11 cellular contexts compared by ENCODE assay signal in genomic region chr15:55685292-55685691, GRCh38. TPM values are rescaled to one million over a fixed set of nuclear protein-coding genes. Genes with fewer than 3 reads are reported as not detected.
DNase-seq lines count a peak whose midpoint lies in the region; ATAC-seq and TF ChIP-seq lines count a peak whose summit lies in the region.
"Had no signal": no experiment of that assay in that cellular context is flagged by ENCODE, and none has a peak within 500 bp of the region (broad histone marks: within the 10 kb centered on the region; RNA-seq: fewer than 3 reads in every experiment).

No MANE protein-coding gene starts in this region.

- H3K9me3 ChIP-seq in OCI-LY7 (ENCODE audit: low read length) = no peaks in the 10 kb centered on the region
- H3K9me3 ChIP-seq in mucosa of descending colon = no peaks in the 10 kb centered on the region
- H3K9me3 ChIP-seq: BLaER1 had no signal

- no peak overlapping the region for H3K4me3 Mint-ChIP-seq in activated T-cell treated with anti-CD3 and anti-CD28 coated beads, Interleukin-2, amount 50 U/mL, for 24 hours

- CTCF ChIA-PET in OCI-LY7 (lab: Charles Lee; ENCODE audit: unreplicated experiment) = no interaction called here

- H3K27me3 Mint-ChIP-seq in activated T-cell treated with anti-CD3 and anti-CD28 coated beads, Interleukin-2, amount 50 U/mL, for 24 hours = no peaks in the 10 kb centered on the region

- no peak overlapping the region for H3K27ac ChIP-seq in OCI-LY7 (ENCODE audit: low read depth, low read length, poor library complexity, severe bottlenecking)
- H3K27ac ChIP-seq: BLaER1, cardiac muscle cell had no signal

- TF ChIP-seq CTCF in OCI-LY7 (conservative IDR thresholded peaks at IDR 0.05; ENCODE audit: low read length) (no peak), mucosa of descending colon (IDR thresholded peaks at IDR 0.05) (no peak)

- H4K20me1 ChIP-seq in OCI-LY7 (ENCODE audit: insufficient read depth, low read length) = no peaks in the 10 kb centered on the region
- H4K20me1 ChIP-seq: BLaER1 had no signal

- H3K4me3 ChIP-seq in OCI-LY7 (ENCODE audit: low read depth, low read length, poor library complexity, severe bottlenecking) (no peak overlapping the region), mucosa of descending colon (no peak overlapping the region)
- H3K4me3 ChIP-seq: BLaER1, cardiac muscle cell had no signal

- no peak overlapping the region for H2AFZ ChIP-seq in OCI-LY7 (ENCODE audit: low read length)

- H3K36me3 Mint-ChIP-seq in activated T-cell treated with anti-CD3 and anti-CD28 coated beads, Interleukin-2, amount 50 U/mL, for 24 hours (ENCODE audit: low read depth) = no peaks in the 10 kb centered on the region

- peaks cover 8% of the 10 kb centered on the region for H3K4me1 ChIP-seq in OCI-LY7 (ENCODE audit: insufficient read depth, low read length, poor library complexity, severe bottlenecking)
- no peaks in the 10 kb centered on the region for H3K4me1 ChIP-seq in mucosa of descending colon (ENCODE audit: low read depth)
- H3K4me1 ChIP-seq: BLaER1 had no signal

- DNase-seq in AML-193 (lab: John Stamatoyannopoulos, UW) (peak; percentile 34 to 55), OCI-LY7 (ENCODE audit: low spot score) (peak; percentile 1), mucosa of descending colon (no peak), DMS79 treated with DMSO at 0.1 percent for 48 hours (lab: John Stamatoyannopoulos, UW) (no peak), NCI-H748 treated with DMSO at 0.1 percent for 48 hours (lab: John Stamatoyannopoulos, UW) (no peak)
- DNase-seq in activated T-cell treated with anti-CD3 and anti-CD28 coated beads, Interleukin-2, amount 50 U/mL, for 24 hours = no peak
- DNase-seq: activated CD8-positive, alpha-beta memory T cell treated with anti-CD3 and anti-CD28 coated beads, Interleukin-2, amount 50 U/mL, for 4 hours had no signal

- no peaks in the 10 kb centered on the region for H3K9me2 ChIP-seq in OCI-LY7 (ENCODE audit: insufficient read depth, low read length)

- ATAC-seq in GM19035 (IDR thresholded peaks at IDR 0.05; ENCODE audit: unreplicated experiment) (peak; percentile 74), HG02840 (IDR thresholded peaks at IDR 0.05; ENCODE audit: low FRiP score, unreplicated experiment) (peak; percentile 82), mucosa of descending colon (no peak)

- peak overlapping the region; percentile 15; the same call in 1 of the 2 replicates for H3K4me2 ChIP-seq in OCI-LY7 (ENCODE audit: low read length)
- H3K4me2 ChIP-seq: BLaER1 had no signal

- H3K27ac Mint-ChIP-seq in activated T-cell treated with anti-CD3 and anti-CD28 coated beads, Interleukin-2, amount 50 U/mL, for 24 hours = no peak overlapping the region

- BruUV-seq in OCI-LY7 (replicated peaks; lab: Mats Ljungman, UMichigan) = no TSS peak

- no peaks in the 10 kb centered on the region for H3K9me3 Mint-ChIP-seq in activated T-cell treated with anti-CD3 and anti-CD28 coated beads, Interleukin-2, amount 50 U/mL, for 24 hours

- POLR2A ChIA-PET in OCI-LY7 (lab: Charles Lee) = no interaction called here

- H3K36me3 ChIP-seq in OCI-LY7 (ENCODE audit: insufficient read depth, low read length) = no peaks in the 10 kb centered on the region
- H3K36me3 ChIP-seq in mucosa of descending colon (ENCODE audit: low read depth) = no peaks in the 10 kb centered on the region
- H3K36me3 ChIP-seq: BLaER1 had no signal

- H3K4me1 Mint-ChIP-seq in activated T-cell treated with anti-CD3 and anti-CD28 coated beads, Interleukin-2, amount 50 U/mL, for 24 hours (ENCODE audit: low read depth) = peaks cover 4% of the 10 kb centered on the region

- no peaks in the 10 kb centered on the region for H3K79me2 ChIP-seq in OCI-LY7 (ENCODE audit: insufficient read depth, low read depth, low read length)

- intact Hi-C loops in OCI-LY7 (cut with micrococcal nuclease; ENCODE audit: unreplicated experiment) (no loop called here), mucosa of descending colon (cut with DNase I, micrococcal nuclease) (no loop called here)

RNA-seq across cellular contexts. Expression of gene PRTG, which starts 57.7 kb away (rescaled TPM):
- not detected in 2 replicates for total RNA-seq in OCI-LY7 (2014; rRNA removed; shearing (Covaris generic))
- total RNA-seq in OCI-LY7 (2022) (0.15 TPM in 1 of 2 replicates, not detected in the other), mucosa of descending colon (1 to 10 TPM in 1 of 3 donors, under 1 TPM in 2; 0.41 to 2.0 (median 0.78) TPM)

Comparison
In these comparisons a context has a peak if more than half of its experiments do, and no peak if none do; other contexts are left out.
1. DNase-seq: peak in AML-193 (2 of 2) and OCI-LY7 (single experiment); none in mucosa of descending colon (0 of 3), DMS79 treated with DMSO at 0.1 percent for 48 hours (single experiment), NCI-H748 treated with DMSO at 0.1 percent for 48 hours (single experiment) and activated T-cell treated with anti-CD3 and anti-CD28 coated beads, Interleukin-2, amount 50 U/mL, for 24 hours (single experiment).